16 cellular contexts compared by ENCODE assay signal in the genomic region with DNA sequence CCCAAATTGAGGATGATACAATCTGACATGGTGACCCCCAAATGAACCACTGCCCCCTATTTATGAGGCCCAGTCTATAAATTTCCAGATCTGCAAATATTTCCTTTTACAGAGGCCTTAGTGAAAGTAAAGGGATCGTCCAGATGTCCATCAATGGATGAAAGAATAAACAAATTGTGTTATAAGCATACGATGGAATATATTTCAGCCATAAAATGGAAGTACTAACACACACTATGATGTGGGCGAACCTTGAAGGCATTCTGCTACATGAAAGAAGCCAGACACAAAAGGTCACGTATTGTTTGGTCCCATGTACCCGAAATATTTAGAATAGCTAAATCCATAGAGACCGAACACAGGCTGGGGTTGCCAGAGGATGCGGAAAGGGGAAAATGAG. TPM values are rescaled to one million over a fixed set of nuclear protein-coding genes. Genes with fewer than 3 reads are reported as not detected.
A peak's percentile ranks its signal among the peaks of the same experiment; 100 is the strongest.
DNase-seq lines count a peak whose midpoint lies in the region; ATAC-seq and TF ChIP-seq lines count a peak whose summit lies in the region.
"Had no signal": no experiment of that assay in that cellular context is flagged by ENCODE, and none has a peak within 500 bp of the region (broad histone marks: within the 10 kb centered on the region; RNA-seq: fewer than 3 reads in every experiment).

No MANE protein-coding gene starts in this region.

- H3K36me3 ChIP-seq in gastroesophageal sphincter (no peaks in the 10 kb centered on the region), brain microvascular endothelial cell (replicated peaks) (no peaks in the 10 kb centered on the region)
- H3K36me3 ChIP-seq: BE2C had no signal

- no peak overlapping the region for H3K4me3 Mint-ChIP-seq in stimulated activated memory B cell treated with anti-CD40 and anti-IgM and Interleukin-4, amounts not matched to agents 10 μg/mL and 1 μg/mL and 100 μg/mL, for 72 hours
- H3K4me3 Mint-ChIP-seq: CD4-positive, alpha-beta memory T cell; GM23338; H9 had no signal

- no peak overlapping the region for H3K4me3 ChIP-seq in gastroesophageal sphincter
- H3K4me3 ChIP-seq in brain microvascular endothelial cell (ENCODE audit: low read depth, low read length) = no peak overlapping the region
- H3K4me3 ChIP-seq: A549, GM23338 had no signal

- TF ChIP-seq EP300 in gastroesophageal sphincter (IDR thresholded peaks at IDR 0.05) = no peak

- no peak overlapping the region for H3K27ac Mint-ChIP-seq in stimulated activated memory B cell treated with anti-CD40 and anti-IgM and Interleukin-4, amounts not matched to agents 10 μg/mL and 1 μg/mL and 100 μg/mL, for 72 hours
- H3K27ac Mint-ChIP-seq: GM23338, H9 had no signal

- peaks cover 19% of the 10 kb centered on the region for H3K4me1 Mint-ChIP-seq in stimulated activated memory B cell treated with anti-CD40 and anti-IgM and Interleukin-4, amounts not matched to agents 10 μg/mL and 1 μg/mL and 100 μg/mL, for 72 hours
- H3K4me1 Mint-ChIP-seq: GM23338 had no signal

- H3K9me3 ChIP-seq in gastroesophageal sphincter = no peaks in the 10 kb centered on the region
- H3K9me3 ChIP-seq: A549, BE2C had no signal

- no peak for TF ChIP-seq POLR2A in gastroesophageal sphincter (IDR thresholded peaks at IDR 0.05)

- 26 to 37% methylated on average over 6 to 7 of the region's 7 CpGs for WGBS in gastroesophageal sphincter (ENCODE audit: low coverage in 1 of 2), 2 donors

- no peaks in the 10 kb centered on the region for H3K27me3 ChIP-seq in gastroesophageal sphincter
- H3K27me3 ChIP-seq in brain microvascular endothelial cell (replicated peaks) = no peaks in the 10 kb centered on the region

- TF ChIP-seq CTCF in gastroesophageal sphincter (IDR thresholded peaks at IDR 0.05) = no peak
- TF ChIP-seq CTCF in brain microvascular endothelial cell (IDR thresholded peaks at IDR 0.05; ENCODE audit: low read depth, low read length, missing control alignments) = no peak

- H3K27ac ChIP-seq in gastroesophageal sphincter = peak overlapping the region in 3 of 4 donors; percentile 63 to 82 (median 76)
- H3K27ac ChIP-seq in brain microvascular endothelial cell = no peak overlapping the region
- H3K27ac ChIP-seq: A549, C4-2B had no signal

- H3K27me3 Mint-ChIP-seq in stimulated activated memory B cell treated with anti-CD40 and anti-IgM and Interleukin-4, amounts not matched to agents 10 μg/mL and 1 μg/mL and 100 μg/mL, for 72 hours = no peaks in the 10 kb centered on the region

- DNase-seq in pons (ENCODE audit: low spot score) (peak; percentile 63), superior temporal gyrus (ENCODE audit: extremely low spot score) (peak; percentile 47), brain microvascular endothelial cell (no peak)
- DNase-seq: BE2C; CD4-positive, alpha-beta memory T cell; COR-L47; DMS153; DND-41; GDM1; H9 had no signal

- H3K4me1 ChIP-seq in gastroesophageal sphincter = peaks cover 4 to 44% (median 9%) of the 10 kb centered on the region in 3 donors
- H3K4me1 ChIP-seq: A549, BE2C had no signal

- no peaks in the 10 kb centered on the region for H3K9me3 Mint-ChIP-seq in stimulated activated memory B cell treated with anti-CD40 and anti-IgM and Interleukin-4, amounts not matched to agents 10 μg/mL and 1 μg/mL and 100 μg/mL, for 72 hours
- H3K9me3 Mint-ChIP-seq: CD4-positive, alpha-beta memory T cell; GM23338; H9 had no signal

- ATAC-seq in gastroesophageal sphincter = no peak
- ATAC-seq in stimulated activated memory B cell treated with anti-CD40 and anti-IgM and Interleukin-4, amounts not matched to agents 10 μg/mL and 1 μg/mL and 100 μg/mL, for 72 hours = no peak
- ATAC-seq in HG03097 (IDR thresholded peaks at IDR 0.05; ENCODE audit: low FRiP score, unreplicated experiment) = no peak
- ATAC-seq: A549, GM23338 had no signal

- H3K36me3 Mint-ChIP-seq in stimulated activated memory B cell treated with anti-CD40 and anti-IgM and Interleukin-4, amounts not matched to agents 10 μg/mL and 1 μg/mL and 100 μg/mL, for 72 hours = no peaks in the 10 kb centered on the region
- H3K36me3 Mint-ChIP-seq: CD4-positive, alpha-beta memory T cell had no signal

- in situ Hi-C loops in brain microvascular endothelial cell (cut with HindIII; ENCODE audit: low pct_ligation_motif_present, low sequenced_read_pairs) = no loop called here

RNA-seq across cellular contexts. Expression of a gene that starts 48.6 kb away (rescaled TPM):
- 100 to 1,000 TPM in 1 of 4 donors, 10 to 100 TPM in 3; 75.0 to 184 (median 94.2) TPM for total RNA-seq in gastroesophageal sphincter
